In the genomic region with DNA sequence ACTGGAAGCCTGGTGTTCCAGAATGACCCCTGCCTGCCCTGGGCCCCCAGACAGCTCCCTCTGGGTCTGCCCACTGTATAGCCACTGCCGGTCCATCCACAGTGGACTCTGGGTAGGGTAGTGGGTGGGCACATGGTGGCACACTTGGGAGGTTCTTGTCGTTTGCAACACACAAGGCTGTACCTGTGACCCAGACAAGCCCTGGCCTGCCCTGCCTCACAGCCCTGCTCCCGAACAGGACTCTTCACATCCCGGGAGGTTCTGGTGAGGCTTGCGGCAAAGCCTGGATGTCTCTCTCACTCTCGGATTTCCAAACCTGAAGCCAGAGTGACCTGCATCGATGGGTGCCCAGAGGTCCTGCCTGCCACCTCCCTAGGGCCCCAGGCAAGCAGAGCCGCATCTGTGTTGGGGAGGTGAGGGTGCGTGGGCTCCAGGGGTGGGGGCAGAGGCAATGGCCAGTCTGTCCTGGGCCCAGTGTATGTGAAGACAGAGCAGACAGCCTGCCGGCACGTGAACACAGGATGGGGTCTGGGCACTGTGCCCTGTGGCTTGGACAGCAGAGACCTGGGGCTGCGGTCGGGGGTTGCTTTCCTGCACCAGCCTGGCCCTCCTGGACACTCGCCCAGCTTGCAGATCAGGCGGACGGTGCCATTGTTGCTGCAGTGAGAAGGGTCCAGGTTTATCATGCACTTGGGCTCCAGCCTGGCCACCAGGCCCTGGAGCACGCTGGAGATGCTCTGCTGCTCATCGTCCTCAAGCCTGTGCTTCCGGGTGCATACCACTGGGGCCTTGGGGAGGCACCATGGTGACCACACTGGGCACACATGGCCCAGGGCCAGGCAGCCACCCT, we compare ENCODE assay signal across 1 cellular context. TPM values are rescaled to one million over a fixed set of nuclear protein-coding genes. Genes with fewer than 3 reads are reported as not detected.
"Had no signal": no experiment of that assay in that cellular context is flagged by ENCODE, and none has a peak within 500 bp of the region (broad histone marks: within the 10 kb centered on the region; RNA-seq: fewer than 3 reads in every experiment).

No MANE protein-coding gene starts in this region.

RNA-seq across cellular contexts. Expression of a gene that starts 8.5 kb away (rescaled TPM):
- total RNA-seq: SJCRH30 had no signal
